Comparison of ENCODE assay signal across 19 cellular contexts in the genomic region with DNA sequence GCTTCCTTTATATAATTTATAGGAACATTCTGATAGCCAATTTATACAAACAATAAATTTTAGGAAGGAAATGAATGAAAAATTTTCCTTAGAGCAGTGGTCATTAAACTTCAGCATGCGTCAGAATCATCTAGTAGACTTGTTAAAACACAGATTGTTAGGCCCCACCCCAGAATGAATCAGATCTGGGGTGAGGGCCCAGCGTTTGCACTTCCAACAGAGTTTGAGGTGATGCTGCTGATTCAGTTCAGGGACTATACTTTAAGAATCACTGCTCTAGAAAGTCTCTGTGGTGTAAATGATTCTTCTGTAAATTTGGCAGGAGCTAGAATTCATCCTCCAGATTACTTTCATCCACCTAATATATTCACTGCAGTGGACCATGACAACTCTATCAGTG.
DNase-seq lines count a peak whose midpoint lies in the region; TF ChIP-seq lines count a peak whose summit lies in the region.
"Had no signal": no experiment of that assay in that cellular context is flagged by ENCODE, and none has a peak within 500 bp of the region (broad histone marks: within the 10 kb centered on the region; RNA-seq: fewer than 3 reads in every experiment).

No MANE protein-coding gene starts in this region.

- no peak overlapping the region for H2AK5ac ChIP-seq in mesenchymal stem cell (ENCODE audit: low read length, severe bottlenecking)

- H2BK12ac ChIP-seq in mesenchymal stem cell (ENCODE audit: low read length in 2 of 2) = no peak overlapping the region

- H3K14ac ChIP-seq in mesenchymal stem cell (ENCODE audit: low read length in 2 of 2) = no peak overlapping the region

- no peak overlapping the region for H2BK120ac ChIP-seq in mesenchymal stem cell (ENCODE audit: low read depth, low read length)

- DNase-seq in GM03348 (ENCODE audit: low spot score) (peak; percentile 41), RWPE1 (ENCODE audit: low spot score) (peak; percentile 90), epithelial cell of esophagus (ENCODE audit: low read depth) (peak; percentile 90), mesenchymal stem cell (no peak), HuH-7 (ENCODE audit: low spot score) (no peak), RPMI8226 (no peak), GM20000 (ENCODE audit: low spot score) (no peak)
- no peak for DNase-seq in activated naive CD4-positive, alpha-beta T cell treated with anti-CD3 and anti-CD28 coated beads for 36 hours
- DNase-seq: activated CD4-positive, alpha-beta T cell treated with anti-CD3 and anti-CD28 coated beads for 4 hours; activated effector memory CD4-positive, alpha-beta T cell treated with Interleukin-2 at 50 U/mL for 16 hours; amygdala; GDM1; mesendoderm; NCI-H187; NCI-H446 treated with DMSO at 0.1 percent for 48 hours; stimulated activated CD4-positive, alpha-beta T cell treated with anti-CD3 and anti-CD28 coated beads, Interleukin-2, amount 100 ng/mL, for 48 hours; SW 1271 had no signal

- H3K36me3 Mint-ChIP-seq in activated naive CD4-positive, alpha-beta T cell treated with anti-CD3 and anti-CD28 coated beads for 36 hours (ENCODE audit: low read depth) = peaks cover 38% of the 10 kb centered on the region

- H2BK15ac ChIP-seq in mesenchymal stem cell (ENCODE audit: low read depth, poor library complexity, severe bottlenecking) = no peak overlapping the region

- H3K4me3 Mint-ChIP-seq in activated naive CD4-positive, alpha-beta T cell treated with anti-CD3 and anti-CD28 coated beads for 36 hours = no peak overlapping the region
- H3K4me3 Mint-ChIP-seq: natural killer cell treated with Interleukin-12 subunit alpha and Interleukin-12 subunit beta and Interleukin-15 and Interleukin-18, amount 100 ng/mL, for 72 hours had no signal

- H3K4me1 Mint-ChIP-seq in activated naive CD4-positive, alpha-beta T cell treated with anti-CD3 and anti-CD28 coated beads for 36 hours (ENCODE audit: low read depth) = no peaks in the 10 kb centered on the region

- no peaks in the 10 kb centered on the region for H3K9me3 ChIP-seq in mesenchymal stem cell (ENCODE audit: control insufficient read depth, low read length)

- H3K4me2 ChIP-seq in mesenchymal stem cell (ENCODE audit: low read length, poor library complexity, severe bottlenecking) = no peak overlapping the region

- TF ChIP-seq CTCF in RWPE1 (conservative IDR thresholded peaks at IDR 0.05; ENCODE audit: low read depth) (no peak), epithelial cell of esophagus (IDR thresholded peaks at IDR 0.05; ENCODE audit: insufficient read depth, low read depth, low read length, missing control alignments) (no peak), GM20000 (IDR thresholded peaks at IDR 0.05; ENCODE audit: extremely low read depth, missing control alignments) (no peak)

- POLR2A ChIA-PET in RWPE1 (lab: Yijun Ruan, JAX; ENCODE audit: low non-redundant PET) = no interaction called here

- no peak overlapping the region for H4K91ac ChIP-seq in mesenchymal stem cell (ENCODE audit: low read length)

- H3K27me3 Mint-ChIP-seq in activated naive CD4-positive, alpha-beta T cell treated with anti-CD3 and anti-CD28 coated beads for 36 hours (ENCODE audit: low read depth) = no peaks in the 10 kb centered on the region
- H3K27me3 Mint-ChIP-seq: natural killer cell treated with Interleukin-12 subunit alpha and Interleukin-12 subunit beta and Interleukin-15 and Interleukin-18, amount 100 ng/mL, for 72 hours had no signal

- H3K4me3 ChIP-seq in epithelial cell of esophagus (ENCODE audit: low read length) (no peak overlapping the region), mesenchymal stem cell (ENCODE audit: insufficient read depth in 1 of 2, low read depth in 1 of 2, low read length in 2 of 2) (no peak overlapping the region)
- H3K4me3 ChIP-seq: skin epidermis had no signal

- H3K4ac ChIP-seq in mesenchymal stem cell (ENCODE audit: low read depth in 1 of 2, low read length in 2 of 2) = no peak overlapping the region

- H2BK5ac ChIP-seq in mesenchymal stem cell (ENCODE audit: low read depth, low read length, poor library complexity, severe bottlenecking) = no peak overlapping the region

- WGBS in mesenchymal stem cell = 100% methylated on average over 1 of the region's 2 CpGs

- no peaks in the 10 kb centered on the region for H3K79me1 ChIP-seq in mesenchymal stem cell (replicated peaks; ENCODE audit: low read length, poor library complexity, severe bottlenecking)

- H3K9ac ChIP-seq in mesenchymal stem cell (ENCODE audit: low read length) = peak overlapping the region; percentile 32

- H3K18ac ChIP-seq in mesenchymal stem cell (ENCODE audit: low read depth in 1 of 2, low read length in 2 of 2) = no peak overlapping the region

- no peaks in the 10 kb centered on the region for H3K4me1 ChIP-seq in mesenchymal stem cell (ENCODE audit: control insufficient read depth, insufficient read depth, low read depth, low read length)

- no peaks in the 10 kb centered on the region for H3K27me3 ChIP-seq in mesenchymal stem cell (ENCODE audit: control insufficient read depth in 1 of 2, insufficient read depth in 1 of 2, low read length in 2 of 2)

- peaks cover 7 to 11% of the 10 kb centered on the region in 2 experiments for H3K36me3 ChIP-seq in mesenchymal stem cell (ENCODE audit: control insufficient read depth in 1 of 2, insufficient read depth in 2 of 2, low read depth in 1 of 2, low read length in 2 of 2)

- intact Hi-C loops in activated naive CD4-positive, alpha-beta T cell treated with anti-CD3 and anti-CD28 coated beads for 36 hours (cut with micrococcal nuclease) = no loop called here

- CTCF ChIA-PET in RWPE1 (lab: Yijun Ruan, JAX) = interaction anchor here (0.6 kb wide), 1 partner anchor 305 kb away, joined by 4 read pairs; no protein-coding TSS in a partner anchor
- CTCF ChIA-PET in activated naive CD4-positive, alpha-beta T cell treated with anti-CD3 and anti-CD28 coated beads for 36 hours (lab: Charles Lee) = no interaction called here

- H2AFZ ChIP-seq in mesenchymal stem cell (ENCODE audit: low read depth, low read length) = no peak overlapping the region

- H4K8ac ChIP-seq in mesenchymal stem cell (ENCODE audit: low read length) = no peak overlapping the region

- H3K9me3 Mint-ChIP-seq in activated naive CD4-positive, alpha-beta T cell treated with anti-CD3 and anti-CD28 coated beads for 36 hours = peaks cover 3% of the 10 kb centered on the region
- H3K9me3 Mint-ChIP-seq: natural killer cell treated with Interleukin-12 subunit alpha and Interleukin-12 subunit beta and Interleukin-15 and Interleukin-18, amount 100 ng/mL, for 72 hours had no signal

- H3K27ac ChIP-seq in RWPE1 = no peak overlapping the region
- H3K27ac ChIP-seq in mesenchymal stem cell (ENCODE audit: low read length, poor library complexity, severe bottlenecking) = no peak overlapping the region
- H3K27ac ChIP-seq: skin epidermis had no signal

- H3K27ac Mint-ChIP-seq in activated naive CD4-positive, alpha-beta T cell treated with anti-CD3 and anti-CD28 coated beads for 36 hours = no peak overlapping the region
- H3K27ac Mint-ChIP-seq: natural killer cell treated with Interleukin-12 subunit alpha and Interleukin-12 subunit beta and Interleukin-15 and Interleukin-18, amount 100 ng/mL, for 72 hours had no signal

- no peak overlapping the region for H3K23ac ChIP-seq in mesenchymal stem cell (ENCODE audit: low read length in 2 of 2)

Comparison
In these comparisons a context has a peak if more than half of its experiments do, and no peak if none do; other contexts are left out.
1. DNase-seq: peak in GM03348 (single experiment), RWPE1 (single experiment) and epithelial cell of esophagus (single experiment); none in mesenchymal stem cell (single experiment), HuH-7 (single experiment), RPMI8226 (single experiment), GM20000 (single experiment) and activated naive CD4-positive, alpha-beta T cell treated with anti-CD3 and anti-CD28 coated beads for 36 hours (single experiment).